ENCODE assay signal across 8 cellular contexts in genomic region chr10:119750391-119751230, GRCh38. TPM values are rescaled to one million over a fixed set of nuclear protein-coding genes. Genes with fewer than 3 reads are reported as not detected.
DNase-seq lines count a peak whose midpoint lies in the region; ATAC-seq and TF ChIP-seq lines count a peak whose summit lies in the region.

No MANE protein-coding gene starts in this region.

- no peaks in the 10 kb centered on the region for H3K9me3 Mint-ChIP-seq in activated T-cell treated with anti-CD3 and anti-CD28 coated beads, Interleukin-2, amount 50 U/mL, for 72 hours
- H3K9me3 Mint-ChIP-seq in neural progenitor cell: no peaks in the 10 kb centered on the region

- ATAC-seq in GM21528 (IDR thresholded peaks at IDR 0.05; ENCODE audit: low FRiP score, unreplicated experiment) (peak; percentile 90), Panc1 (peak; percentile 97), thoracic aorta (ENCODE audit: insufficient number of reproducible peaks, low FRiP score, low read depth) (peak; percentile 79)
- ATAC-seq in activated T-cell treated with anti-CD3 and anti-CD28 coated beads, Interleukin-2, amount 50 U/mL, for 72 hours (replicated peaks in 1 of 2): peak; percentile 90 to 92

- no peaks in the 10 kb centered on the region for H4K20me1 ChIP-seq in neural progenitor cell (ENCODE audit: low read depth)

- CTCF ChIA-PET in Panc1 (lab: Charles Lee): interaction anchor here (0.5 to 1.6 kb wide), 9 partner anchors 13 to 168 kb away, joined by 3 to 26 read pairs (median 5); partner anchors contain the start of gene INPP5F

- H3K27ac Mint-ChIP-seq in activated T-cell treated with anti-CD3 and anti-CD28 coated beads, Interleukin-2, amount 50 U/mL, for 72 hours: peak overlapping the region; percentile 23
- H3K27ac Mint-ChIP-seq in neural progenitor cell: no peak overlapping the region

- peak overlapping the region in 1 of 2 donors; percentile 5 for H3K4me3 Mint-ChIP-seq in activated T-cell treated with anti-CD3 and anti-CD28 coated beads, Interleukin-2, amount 50 U/mL, for 72 hours
- no peak overlapping the region for H3K4me3 Mint-ChIP-seq in neural progenitor cell

- H3K27me3 Mint-ChIP-seq in activated T-cell treated with anti-CD3 and anti-CD28 coated beads, Interleukin-2, amount 50 U/mL, for 72 hours (ENCODE audit: low read depth): no peaks in the 10 kb centered on the region
- H3K27me3 Mint-ChIP-seq in neural progenitor cell (ENCODE audit: insufficient read depth, low read depth): no peaks in the 10 kb centered on the region

- peak; percentile 10 for DNase-seq in DMS153 (lab: John Stamatoyannopoulos, UW)
- peak; percentile 55 for DNase-seq in Jurkat, Clone E6-1 (ENCODE audit: low read depth, low spot score)
- peak; percentile 68 for DNase-seq in Panc1 (ENCODE audit: low read depth, low spot score)
- peak; percentile 59 to 65 for DNase-seq in activated T-cell treated with anti-CD3 and anti-CD28 coated beads, Interleukin-2, amount 50 U/mL, for 72 hours
- DNase-seq in fibroblast of the conjunctiva (ENCODE audit: low read depth): peak; percentile 75
- peak; percentile 84 for DNase-seq in neural progenitor cell (ENCODE audit: low spot score)
- DNase-seq in thoracic aorta (ENCODE audit: low spot score): peak; percentile 19

- no peaks in the 10 kb centered on the region for H3K27me3 ChIP-seq in Panc1 (ENCODE audit: control insufficient read depth, insufficient read depth, low read length)
- no peaks in the 10 kb centered on the region for H3K27me3 ChIP-seq in neural progenitor cell
- H3K27me3 ChIP-seq in thoracic aorta (replicated peaks; ENCODE audit: insufficient read depth): no peaks in the 10 kb centered on the region

- no peak overlapping the region for H3K4me2 ChIP-seq in neural progenitor cell

- H3K4me3 ChIP-seq in Jurkat, Clone E6-1 (ENCODE audit: low read length): no peak overlapping the region
- H3K4me3 ChIP-seq in Panc1 (ENCODE audit: low read depth in 2 of 2, low read length in 2 of 2) (no peak overlapping the region), neural progenitor cell (no peak overlapping the region), thoracic aorta (no peak overlapping the region)

- no TSS peak for BruUV-seq in Panc1 (replicated peaks; lab: Mats Ljungman, UMichigan)

- no peaks in the 10 kb centered on the region for H3K36me3 ChIP-seq in Panc1 (ENCODE audit: control insufficient read depth, insufficient read depth, low read length)
- no peaks in the 10 kb centered on the region for H3K36me3 ChIP-seq in neural progenitor cell
- H3K36me3 ChIP-seq in thoracic aorta: no peaks in the 10 kb centered on the region

- H3K4me1 ChIP-seq in Panc1 (ENCODE audit: control insufficient read depth, insufficient read depth, low read length) (peaks cover 7% of the 10 kb centered on the region), neural progenitor cell (peaks cover 13% of the 10 kb centered on the region), thoracic aorta (ENCODE audit: control insufficient read depth in 1 of 2, low read depth in 2 of 2) (peaks cover 5 to 14% of the 10 kb centered on the region in 2 donors)

- no peak overlapping the region for H2AFZ ChIP-seq in neural progenitor cell (replicated peaks)

- no peaks in the 10 kb centered on the region for H3F3A ChIP-seq in neural progenitor cell (ENCODE audit: low read depth)

- in situ Hi-C loops in Panc1 (cut with HindIII; ENCODE audit: low pct_unique_long_range_greater_than_20kb, low sequenced_read_pairs): no loop called here

- H3K79me2 ChIP-seq in neural progenitor cell (ENCODE audit: low read depth): no peaks in the 10 kb centered on the region

- H3K27ac ChIP-seq in Panc1 (ENCODE audit: low read length) (no peak overlapping the region), neural progenitor cell (no peak overlapping the region), thoracic aorta (no peak overlapping the region)

- intact Hi-C loops in Panc1 (cut with micrococcal nuclease; ENCODE audit: unreplicated experiment): loop anchor here (2.0 kb wide), 1 partner anchor 108 kb away; no protein-coding TSS in a partner anchor

- H3K36me3 Mint-ChIP-seq in activated T-cell treated with anti-CD3 and anti-CD28 coated beads, Interleukin-2, amount 50 U/mL, for 72 hours (ENCODE audit: insufficient read depth in 2 of 2): no peaks in the 10 kb centered on the region
- H3K36me3 Mint-ChIP-seq in neural progenitor cell: peaks cover 4% of the 10 kb centered on the region

- no peak overlapping the region for H3K9ac ChIP-seq in neural progenitor cell

- POLR2A ChIA-PET in Panc1 (lab: Charles Lee): interaction anchor here (0.5 kb wide), 1 partner anchor 296 kb away, joined by 3 read pairs; no protein-coding TSS in a partner anchor

- TF ChIP-seq CTCF in Panc1 (IDR thresholded peaks at IDR 0.05) (peak; percentile 99), neural progenitor cell (IDR thresholded peaks at IDR 0.05) (peak; percentile 85), thoracic aorta (IDR thresholded peaks at IDR 0.05) (peak; percentile 84)

- peaks cover 10% of the 10 kb centered on the region for H3K4me1 Mint-ChIP-seq in activated T-cell treated with anti-CD3 and anti-CD28 coated beads, Interleukin-2, amount 50 U/mL, for 72 hours (ENCODE audit: low read depth)
- peaks cover 27% of the 10 kb centered on the region for H3K4me1 Mint-ChIP-seq in neural progenitor cell

- H3K9me3 ChIP-seq in Panc1 (ENCODE audit: control insufficient read depth, insufficient read depth, low read depth, low read length) (no peaks in the 10 kb centered on the region), neural progenitor cell (ENCODE audit: low read depth) (no peaks in the 10 kb centered on the region), thoracic aorta (no peaks in the 10 kb centered on the region)

RNA-seq across cellular contexts. Expression of gene INPP5F, which starts 24.8 kb away (rescaled TPM):
- 9.1 TPM for polyA plus RNA-seq in Jurkat, Clone E6-1 (2012; ENCODE audit: insufficient read depth, insufficient read length)
- total RNA-seq in Panc1 (2021; ENCODE audit: unreplicated experiment) (26.7 TPM), neural progenitor cell (ENCODE audit: low replicate concordance) (125 and 167 TPM in 2 replicates), thoracic aorta (10 to 100 TPM; 17.1 to 23.7 TPM)
- polyA plus RNA-seq in Panc1 (2012; ENCODE audit: insufficient read length): 12.2 TPM
- total RNA-seq in activated T-cell treated with anti-CD3 and anti-CD28 coated beads, Interleukin-2, amount 50 U/mL, for 72 hours: 10 to 100 TPM; 12.9 to 15.0 TPM

Comparison
In these comparisons a context has a peak if more than half of its experiments do, and no peak if none do; other contexts are left out.
1. DNase-seq: peak in every context shown above with its lines; median percentile 84 in neural progenitor cell; 75 in fibroblast of the conjunctiva; 68 in Panc1; 62 in activated T-cell treated with anti-CD3 and anti-CD28 coated beads, Interleukin-2, amount 50 U/mL, for 72 hours; 55 in Jurkat, Clone E6-1; 19 in thoracic aorta; 10 in DMS153.